ENCODE assay signal across 1 cellular context in genomic region chr17:42406602-42407288, GRCh38.
TF ChIP-seq lines count a peak whose summit lies in the region.

No MANE protein-coding gene starts in this region.

TF ChIP-seq in H1, 55 proteins besides CTCF, POLR2A, EP300 and RAD21:
- TF ChIP-seq SIRT6 (IDR thresholded peaks at IDR 0.05; ENCODE audit: low read length) (no peak), HDAC2 (IDR thresholded peaks at IDR 0.05; ENCODE audit: borderline replicate concordance in 1 of 2, low read depth in 2 of 2, low read length in 2 of 2) (no peak), NANOG (IDR thresholded peaks at IDR 0.05; ENCODE audit: insufficient read depth, low read depth, low read length, poor library complexity, severe bottlenecking) (no peak), YY1 (IDR thresholded peaks at IDR 0.05; ENCODE audit: low read depth, low read length) (no peak), TEAD4 (IDR thresholded peaks at IDR 0.05; ENCODE audit: low read depth, low read length) (no peak), ATF2 (IDR thresholded peaks at IDR 0.05; ENCODE audit: low read length) (no peak), CHD1 (IDR thresholded peaks at IDR 0.05; ENCODE audit: low read depth, low read length) (no peak), SP1 (IDR thresholded peaks at IDR 0.05; ENCODE audit: low read depth, low read length) (no peak), E2F6 (IDR thresholded peaks at IDR 0.05) (no peak), RBBP5 (IDR thresholded peaks at IDR 0.05; ENCODE audit: borderline replicate concordance, low read depth, low read length) (no peak), TCF12 (IDR thresholded peaks at IDR 0.05; ENCODE audit: low read depth, low read length) (no peak), CREB1 (IDR thresholded peaks at IDR 0.05) (no peak), JUN (IDR thresholded peaks at IDR 0.05; ENCODE audit: low read depth, low read length) (no peak), MAX (IDR thresholded peaks at IDR 0.05) (no peak), POU5F1 (IDR thresholded peaks at IDR 0.05; ENCODE audit: low read depth, low read length) (no peak), TAF7 (optimal IDR thresholded peaks at IDR 0.05; ENCODE audit: borderline replicate concordance, low read depth, low read length) (no peak), KDM4A (IDR thresholded peaks at IDR 0.05; ENCODE audit: low read depth, low read length, severe bottlenecking) (no peak), EZH2 (IDR thresholded peaks at IDR 0.05; ENCODE audit: low read depth, low read length, severe bottlenecking) (no peak), CTBP2 (IDR thresholded peaks at IDR 0.05; ENCODE audit: borderline replicate concordance, insufficient read depth, insufficient read length, low read length) (no peak)
